Comparison of ENCODE assay signal across 1 cellular context in the genomic region with DNA sequence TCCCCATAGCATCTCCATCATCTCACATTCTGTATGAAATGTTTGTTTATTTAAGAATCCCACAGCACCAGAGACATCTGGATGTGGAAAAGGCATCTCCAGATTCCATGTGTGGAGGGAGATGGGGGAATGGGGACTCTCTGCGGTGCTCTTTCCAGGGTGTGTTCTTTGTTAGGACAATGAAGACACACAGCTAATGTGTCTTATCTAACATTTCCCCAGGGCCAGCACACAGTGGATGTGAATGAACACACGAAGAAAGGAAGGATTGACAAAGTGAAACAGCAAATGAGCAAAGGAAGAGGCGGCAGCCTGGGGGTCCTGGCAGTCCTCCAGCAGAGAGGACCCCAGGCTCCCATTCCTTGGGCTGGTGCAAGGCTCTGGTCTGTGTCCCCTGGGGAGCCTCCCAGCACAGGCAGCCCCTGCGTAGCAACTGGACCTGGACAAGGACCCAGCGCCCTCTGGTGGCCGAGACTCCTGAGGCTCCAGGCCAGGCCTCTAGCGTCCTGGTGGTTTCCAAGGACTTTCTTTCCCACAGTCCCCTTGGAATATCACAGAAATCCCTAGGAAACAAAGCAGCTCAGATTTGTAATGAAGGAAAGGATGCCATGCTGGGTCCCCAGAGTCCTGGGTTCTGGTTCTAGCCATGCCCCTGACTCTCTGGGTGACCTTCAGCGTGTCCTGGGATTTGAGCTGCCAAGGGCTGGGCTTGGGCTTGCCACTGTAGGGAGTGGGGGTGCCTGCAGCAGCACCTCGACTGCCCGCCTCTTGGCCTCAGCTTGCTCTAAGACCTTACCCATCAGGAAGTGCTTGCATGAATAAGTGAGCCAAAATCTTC.
TF ChIP-seq lines count a peak whose summit lies in the region.

No MANE protein-coding gene starts in this region.

TF ChIP-seq in HepG2, 621 proteins besides CTCF, POLR2A, EP300 and RAD21 (continues in another document):
- TF ChIP-seq MBNL3 (CRISPR knock-in tag; conservative IDR thresholded peaks at IDR 0.05) (no peak), IKZF4 (CRISPR knock-in tag; IDR thresholded peaks at IDR 0.05; ENCODE audit: borderline replicate concordance, low read depth, not compliant biosample characterization) (no peak), ZNF597 (CRISPR knock-in tag; IDR thresholded peaks at IDR 0.05) (no peak), GATAD2A (CRISPR knock-in tag; IDR thresholded peaks at IDR 0.05) (peak; percentile 38; the same call in 1 of the 2 replicates), HNRNPK (IDR thresholded peaks at IDR 0.05; ENCODE audit: low read depth, low read length, poor library complexity, severe bottlenecking) (no peak), IRF9 (CRISPR knock-in tag; IDR thresholded peaks at IDR 0.05; ENCODE audit: borderline replicate concordance) (no peak), ZNF350 (CRISPR knock-in tag; IDR thresholded peaks at IDR 0.05; ENCODE audit: borderline replicate concordance, low read depth) (0 out of 2 replicates have a peak, but pooled peaks have one; percentile 18), ISL2 (CRISPR knock-in tag; IDR thresholded peaks at IDR 0.05) (0 out of 2 replicates have a peak, but pooled peaks have one; percentile 40), KAT8 (CRISPR knock-in tag; IDR thresholded peaks at IDR 0.05) (0 out of 2 replicates have a peak, but pooled peaks have one; percentile 5), ZNF143 (CRISPR knock-in tag; IDR thresholded peaks at IDR 0.05) (0 out of 2 replicates have a peak, but pooled peaks have one; percentile 36), ASH2L (IDR thresholded peaks at IDR 0.05; ENCODE audit: insufficient read length, low read depth, low read length) (peak; percentile 41), ZFX (CRISPR knock-in tag; IDR thresholded peaks at IDR 0.05; ENCODE audit: low read depth) (peak; percentile 66), ZBTB38 (CRISPR knock-in tag; IDR thresholded peaks at IDR 0.05) (no peak), SMAD1 (CRISPR knock-in tag; IDR thresholded peaks at IDR 0.05; ENCODE audit: borderline replicate concordance, low read depth) (no peak), GZF1 (CRISPR knock-in tag; IDR thresholded peaks at IDR 0.05) (no peak), MEF2D (CRISPR knock-in tag; IDR thresholded peaks at IDR 0.05) (no peak), SUZ12 (IDR thresholded peaks at IDR 0.05; ENCODE audit: low read depth, low read length) (no peak), ZNF709 (CRISPR knock-in tag; IDR thresholded peaks at IDR 0.05) (no peak), HDAC1 (CRISPR knock-in tag; IDR thresholded peaks at IDR 0.05) (no peak), KIAA2018 (CRISPR knock-in tag; IDR thresholded peaks at IDR 0.05; ENCODE audit: borderline replicate concordance) (no peak), SPEN (CRISPR knock-in tag; IDR thresholded peaks at IDR 0.05; ENCODE audit: low read depth) (peak; percentile 35; the same call in 1 of the 2 replicates), ZNF331 (CRISPR knock-in tag; IDR thresholded peaks at IDR 0.05) (peak; percentile 42; the same call in 1 of the 2 replicates), SP1 (IDR thresholded peaks at IDR 0.05) (no peak), SP1 (CRISPR knock-in tag; IDR thresholded peaks at IDR 0.05) (no peak), ZFP36L1 (CRISPR knock-in tag; IDR thresholded peaks at IDR 0.05) (no peak), ZNF747 (CRISPR knock-in tag; IDR thresholded peaks at IDR 0.05; ENCODE audit: borderline replicate concordance) (no peak), SRSF4 (IDR thresholded peaks at IDR 0.05; ENCODE audit: low read depth, low read length, poor library complexity, severe bottlenecking) (no peak), ZNF383 (CRISPR knock-in tag; IDR thresholded peaks at IDR 0.05; ENCODE audit: borderline replicate concordance) (no peak), ZFP62 (CRISPR knock-in tag; IDR thresholded peaks at IDR 0.05) (no peak), ZNF598 (CRISPR knock-in tag; IDR thresholded peaks at IDR 0.05; ENCODE audit: borderline replicate concordance) (no peak), DNMT3B (CRISPR knock-in tag; conservative IDR thresholded peaks at IDR 0.05) (no peak), ZMYM3 (CRISPR knock-in tag; IDR thresholded peaks at IDR 0.05) (peak; percentile 12; the same call in 1 of the 2 replicates), IRF2 (CRISPR knock-in tag; IDR thresholded peaks at IDR 0.05) (0 out of 2 replicates have a peak, but pooled peaks have one; percentile 49), ZBTB44 (CRISPR knock-in tag; IDR thresholded peaks at IDR 0.05) (no peak), ZMYM4 (CRISPR knock-in tag; IDR thresholded peaks at IDR 0.05) (no peak), BORCS8-MEF2B (CRISPR knock-in tag; IDR thresholded peaks at IDR 0.05) (0 out of 2 replicates have a peak, but pooled peaks have one; percentile 19), XRCC5 (optimal IDR thresholded peaks at IDR 0.05; ENCODE audit: low read length) (peak; percentile 87), NKX3-1 (CRISPR knock-in tag; IDR thresholded peaks at IDR 0.05) (no peak)
- TF ChIP-seq, protein P1, sequence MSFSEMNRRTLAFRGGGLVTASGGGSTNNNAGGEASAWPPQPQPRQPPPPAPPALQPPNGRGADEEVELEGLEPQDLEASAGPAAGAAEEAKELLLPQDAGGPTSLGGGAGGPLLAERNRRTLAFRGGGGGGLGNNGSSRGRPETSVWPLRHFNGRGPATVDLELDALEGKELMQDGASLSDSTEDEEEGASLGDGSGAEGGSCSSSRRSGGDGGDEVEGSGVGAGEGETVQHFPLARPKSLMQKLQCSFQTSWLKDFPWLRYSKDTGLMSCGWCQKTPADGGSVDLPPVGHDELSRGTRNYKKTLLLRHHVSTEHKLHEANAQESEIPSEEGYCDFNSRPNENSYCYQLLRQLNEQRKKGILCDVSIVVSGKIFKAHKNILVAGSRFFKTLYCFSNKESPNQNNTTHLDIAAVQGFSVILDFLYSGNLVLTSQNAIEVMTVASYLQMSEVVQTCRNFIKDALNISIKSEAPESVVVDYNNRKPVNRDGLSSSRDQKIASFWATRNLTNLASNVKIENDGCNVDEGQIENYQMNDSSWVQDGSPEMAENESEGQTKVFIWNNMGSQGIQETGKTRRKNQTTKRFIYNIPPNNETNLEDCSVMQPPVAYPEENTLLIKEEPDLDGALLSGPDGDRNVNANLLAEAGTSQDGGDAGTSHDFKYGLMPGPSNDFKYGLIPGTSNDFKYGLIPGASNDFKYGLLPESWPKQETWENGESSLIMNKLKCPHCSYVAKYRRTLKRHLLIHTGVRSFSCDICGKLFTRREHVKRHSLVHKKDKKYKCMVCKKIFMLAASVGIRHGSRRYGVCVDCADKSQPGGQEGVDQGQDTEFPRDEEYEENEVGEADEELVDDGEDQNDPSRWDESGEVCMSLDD (CRISPR knock-in tag; IDR thresholded peaks at IDR 0.05; ENCODE audit: borderline replicate concordance): no peak
- TF ChIP-seq, protein P2, sequence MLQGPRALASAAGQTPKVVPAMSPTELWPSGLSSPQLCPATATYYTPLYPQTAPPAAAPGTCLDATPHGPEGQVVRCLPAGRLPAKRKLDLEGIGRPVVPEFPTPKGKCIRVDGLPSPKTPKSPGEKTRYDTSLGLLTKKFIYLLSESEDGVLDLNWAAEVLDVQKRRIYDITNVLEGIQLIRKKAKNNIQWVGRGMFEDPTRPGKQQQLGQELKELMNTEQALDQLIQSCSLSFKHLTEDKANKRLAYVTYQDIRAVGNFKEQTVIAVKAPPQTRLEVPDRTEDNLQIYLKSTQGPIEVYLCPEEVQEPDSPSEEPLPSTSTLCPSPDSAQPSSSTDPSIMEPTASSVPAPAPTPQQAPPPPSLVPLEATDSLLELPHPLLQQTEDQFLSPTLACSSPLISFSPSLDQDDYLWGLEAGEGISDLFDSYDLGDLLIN (CRISPR knock-in tag; IDR thresholded peaks at IDR 0.05; ENCODE audit: borderline replicate concordance): no peak
